8 cellular contexts compared by ENCODE assay signal in the genomic region with DNA sequence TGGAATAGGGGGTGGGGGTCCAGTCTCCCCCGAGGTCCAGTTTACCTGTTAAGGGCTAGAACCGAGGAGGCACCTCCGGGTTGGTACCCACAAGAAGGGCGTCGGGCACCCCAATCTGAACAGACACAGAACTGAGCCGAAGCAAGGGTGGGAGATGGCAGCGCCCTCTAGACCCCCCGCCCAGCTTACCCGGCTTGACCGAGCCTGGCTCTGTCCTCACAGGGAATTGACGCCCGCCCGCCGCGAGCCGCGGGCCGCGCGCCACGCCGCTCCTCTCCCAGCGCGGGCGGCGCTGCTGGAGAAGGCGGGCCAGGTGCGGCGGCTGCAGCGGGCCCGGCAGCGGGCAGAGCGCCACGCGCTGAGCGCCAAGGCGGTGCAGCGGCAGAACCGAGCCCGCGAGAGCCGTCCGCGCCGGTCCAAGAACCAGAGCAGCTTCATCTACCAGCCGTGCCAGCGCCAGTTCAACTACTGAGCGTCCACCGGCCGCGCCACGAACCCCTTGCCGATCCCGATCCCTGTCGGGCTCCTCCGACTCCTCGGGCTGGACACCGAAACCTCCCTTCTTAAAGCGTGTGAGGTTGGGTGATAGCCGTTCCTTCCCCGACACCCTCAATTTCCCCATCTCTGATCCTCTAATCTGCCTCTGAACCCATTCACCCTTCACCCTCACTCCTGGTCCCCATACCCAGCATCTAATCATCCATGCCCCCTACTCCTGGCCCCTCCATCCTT. TPM values are rescaled to one million over a fixed set of nuclear protein-coding genes. Genes with fewer than 3 reads are reported as not detected.
A peak's percentile ranks its signal among the peaks of the same experiment; 100 is the strongest.
DNase-seq lines count a peak whose midpoint lies in the region; ATAC-seq, FAIRE-seq and TF ChIP-seq lines count a peak whose summit lies in the region.

No MANE protein-coding gene starts in this region.

- H3K4me1 ChIP-seq in mucosa of descending colon (ENCODE audit: low read depth), result peaks cover 28% of the 10 kb centered on the region

- 0 out of 2 replicates have a peak, but pooled peaks have one; percentile 2 for TF ChIP-seq POLR2A in H54 (IDR thresholded peaks at IDR 0.05; ENCODE audit: low read depth, low read length)

- intact Hi-C loops in mucosa of descending colon (cut with DNase I, micrococcal nuclease), result loop anchor here in 1 of 2 donors (5.0 kb wide), 1 partner anchor 133 kb away; no protein-coding TSS in a partner anchor

- no peak overlapping the region for H3K4me3 ChIP-seq in mucosa of descending colon

- peak; percentile 89 for DNase-seq in activated effector memory CD4-positive, alpha-beta T cell treated with anti-CD3 and anti-CD28 coated beads, Interleukin-2, amount 50 U/mL, for 16 hours
- no peak for DNase-seq in activated effector memory CD4-positive, alpha-beta T cell treated with Interleukin-2 at 50 U/mL for 16 hours
- DNase-seq in H54 (ENCODE audit: insufficient read length, low spot score) (peak; percentile 48), M059J (ENCODE audit: low read depth) (peak; percentile 62), T1000 (lab: John Stamatoyannopoulos, UW) (peak; percentile 64), epidermal melanocyte (ENCODE audit: insufficient read length, low spot score) (peak; percentile 60), mucosa of descending colon (peak in 2 of 3 donors; percentile 57 to 78), substantia nigra (lab: John Stamatoyannopoulos, UW) (peak in 46 of 49 donors; percentile 34 to 94 (median 80))

- no peak for TF ChIP-seq CTCF in mucosa of descending colon (IDR thresholded peaks at IDR 0.05)

- no peaks in the 10 kb centered on the region for H3K36me3 ChIP-seq in mucosa of descending colon (ENCODE audit: low read depth)

- H3K9me3 ChIP-seq in mucosa of descending colon, result no peaks in the 10 kb centered on the region

- peak overlapping the region; percentile 84 for H3K27ac ChIP-seq in substantia nigra (ENCODE audit: low read depth, low read length, poor library complexity, severe bottlenecking)

- no peak for FAIRE-seq in H54 (lab: Jason Lieb, UNC)

- ATAC-seq in mucosa of descending colon, result peak; percentile 35

RNA-seq across cellular contexts. Expression of gene TP53INP2, which starts 5.9 kb away (rescaled TPM):
- 11.3 and 17.4 TPM in 2 replicates for total RNA-seq in M059J (2014; rRNA removed; shearing (Covaris generic))
- 100 to 1,000 TPM in 2 of 3 donors, 10 to 100 TPM in 1; 65.9 to 155 (median 114) TPM for total RNA-seq in mucosa of descending colon

RNA-seq across cellular contexts. Expression of gene PIGU, which starts 33.1 kb away (rescaled TPM):
- 51.5 and 60.7 TPM in 2 replicates for total RNA-seq in M059J (2014; rRNA removed; shearing (Covaris generic))
- total RNA-seq in mucosa of descending colon, result 10 to 100 TPM; 14.4 to 26.3 (median 24.3) TPM
